Comparison of ENCODE assay signal across 27 cellular contexts in genomic region chr11:102705626-102706025, GRCh38. TPM values are rescaled to one million over a fixed set of nuclear protein-coding genes. Genes with fewer than 3 reads are reported as not detected.
"Had no signal": no experiment of that assay in that cellular context is flagged by ENCODE, and none has a peak within 500 bp of the region (broad histone marks: within the 10 kb centered on the region; RNA-seq: fewer than 3 reads in every experiment).

Gene MMP27, minus strand, starts transcription at chr11:102705769. Its CDS starts 55 bp downstream, at chr11:102705714.

- H3K36me3 ChIP-seq: gastrocnemius medialis, left ventricle myocardium inferior, thyroid gland, upper lobe of right lung had no signal

- H3K4me1 Mint-ChIP-seq: activated CD4-positive, alpha-beta T cell treated with anti-CD3 and anti-CD28 coated beads for 36 hours; central memory CD8-positive, alpha-beta T cell; stimulated activated effector memory CD8-positive, alpha-beta T cell treated with anti-CD3 and anti-CD28 coated beads, Interleukin-12 subunit alpha, Interleukin-12 subunit beta, amount 100 ng/mL, for 72 hours; WTC11 had no signal

- ATAC-seq: activated CD4-positive, alpha-beta T cell treated with anti-CD3 and anti-CD28 coated beads for 36 hours; activated T-cell treated with anti-CD3 and anti-CD28 coated beads, Interleukin-2, amount 50 U/mL, for 4 hours; gastrocnemius medialis; natural killer cell treated with Interleukin-12 subunit alpha and Interleukin-12 subunit beta and Interleukin-15 and Interleukin-18, amount 100 ng/mL, for 72 hours; right cardiac atrium; upper lobe of right lung; WTC11 had no signal

- H3K79me2 ChIP-seq: parathyroid adenoma had no signal

- DNase-seq: activated CD4-positive, alpha-beta T cell treated with anti-CD3 and anti-CD28 coated beads for 36 hours; activated CD4-positive, alpha-beta T cell treated with anti-CD3 and anti-CD28 coated beads, Interleukin-2, amount 50 U/mL, for 4 hours; activated CD8-positive, alpha-beta memory T cell treated with anti-CD3 and anti-CD28 coated beads, Interleukin-2, amount 50 U/mL, for 48 hours; activated naive CD4-positive, alpha-beta T cell; activated T-cell treated with anti-CD3 and anti-CD28 coated beads, Interleukin-2, amount 50 U/mL, for 4 hours; dorsolateral prefrontal cortex; gastrocnemius medialis; head of caudate nucleus; hypothalamus; left ventricle myocardium inferior; right cardiac atrium; stimulated activated CD4-positive, alpha-beta T cell treated with anti-CD3 and anti-CD28 coated beads, Interleukin-1b, Interleukin-23, amount 100 ng/mL, for 48 hours; T-helper 9 cell; thyroid gland; upper lobe of right lung had no signal

- H3K9me3 ChIP-seq: gastrocnemius medialis, left ventricle myocardium inferior, thyroid gland, upper lobe of right lung had no signal

- H2AFZ ChIP-seq: parathyroid adenoma had no signal

- H3K27me3 ChIP-seq: gastrocnemius medialis, thyroid gland, upper lobe of right lung had no signal

- H3K27ac ChIP-seq: dorsolateral prefrontal cortex, gastrocnemius medialis, left ventricle myocardium inferior, parathyroid adenoma, thyroid gland, upper lobe of right lung had no signal

- H3K4me3 ChIP-seq: dorsolateral prefrontal cortex, left ventricle myocardium inferior, thyroid gland, upper lobe of right lung had no signal

- H3K4me1 ChIP-seq: gastrocnemius medialis, left ventricle myocardium inferior, parathyroid adenoma, thyroid gland, upper lobe of right lung had no signal

- H3K9ac ChIP-seq: parathyroid adenoma had no signal

- H3K27ac Mint-ChIP-seq: activated CD4-positive, alpha-beta T cell treated with anti-CD3 and anti-CD28 coated beads for 36 hours; activated naive CD8-positive, alpha-beta T cell; activated T-helper 2 cell treated with anti-CD3 and anti-CD28 coated beads, Interferon-gamma antibody, Interleukin-2, Interleukin-4, amounts not matched to agents 10 μg/mL and 5 μg/mL and 100 μg/mL, durations not matched to agents 14 hours and 24 hours and 36 hours; natural killer cell treated with Interleukin-12 subunit alpha and Interleukin-12 subunit beta and Interleukin-15 and Interleukin-18, amount 100 ng/mL, for 72 hours; stimulated activated effector memory CD8-positive, alpha-beta T cell treated with anti-CD3 and anti-CD28 coated beads, Interleukin-12 subunit alpha, Interleukin-12 subunit beta, amount 100 ng/mL, for 72 hours; WTC11 had no signal

- H3K9me3 Mint-ChIP-seq: activated T-cell treated with anti-CD3 and anti-CD28 coated beads, Interleukin-2, amount 50 U/mL, for 4 hours; activated T-helper 2 cell treated with anti-CD3 and anti-CD28 coated beads, Interferon-gamma antibody, Interleukin-2, Interleukin-4, amounts not matched to agents 10 μg/mL and 5 μg/mL and 100 μg/mL, durations not matched to agents 14 hours and 24 hours and 36 hours; central memory CD8-positive, alpha-beta T cell; natural killer cell treated with Interleukin-12 subunit alpha and Interleukin-12 subunit beta and Interleukin-15 and Interleukin-18, amount 100 ng/mL, for 72 hours; stimulated activated effector memory CD8-positive, alpha-beta T cell treated with anti-CD3 and anti-CD28 coated beads, Interleukin-12 subunit alpha, Interleukin-12 subunit beta, amount 100 ng/mL, for 72 hours; WTC11 had no signal

- H3K4me3 Mint-ChIP-seq: activated CD4-positive, alpha-beta T cell treated with anti-CD3 and anti-CD28 coated beads for 36 hours; activated naive CD8-positive, alpha-beta T cell; activated T-cell treated with anti-CD3 and anti-CD28 coated beads, Interleukin-2, amount 50 U/mL, for 4 hours; central memory CD8-positive, alpha-beta T cell; natural killer cell treated with Interleukin-12 subunit alpha and Interleukin-12 subunit beta and Interleukin-15 and Interleukin-18, amount 100 ng/mL, for 72 hours; stimulated activated effector memory CD8-positive, alpha-beta T cell treated with anti-CD3 and anti-CD28 coated beads, Interleukin-12 subunit alpha, Interleukin-12 subunit beta, amount 100 ng/mL, for 72 hours; WTC11 had no signal

RNA-seq across cellular contexts. Expression of gene MMP27, which starts in this region (rescaled TPM):
- total RNA-seq: activated CD4-positive, alpha-beta T cell treated with anti-CD3 and anti-CD28 coated beads for 36 hours; activated CD8-positive, alpha-beta memory T cell treated with anti-CD3 and anti-CD28 coated beads for 36 hours; activated T-cell treated with anti-CD3 and anti-CD28 coated beads, Interleukin-2, amount 50 U/mL, for 4 hours; activated T-helper 2 cell treated with anti-CD3 and anti-CD28 coated beads, Interferon-gamma antibody, Interleukin-2, Interleukin-4, amounts not matched to agents 10 μg/mL and 5 μg/mL and 100 μg/mL, durations not matched to agents 14 hours and 24 hours and 36 hours; astrocyte; dorsolateral prefrontal cortex; gastrocnemius medialis; left ventricle myocardium inferior; lung microvascular endothelial cell; natural killer cell treated with Interleukin-12 subunit alpha and Interleukin-12 subunit beta and Interleukin-15 and Interleukin-18, amount 100 ng/mL, for 72 hours; pulmonary artery endothelial cell; right cardiac atrium; T-helper 1 cell treated with Interleukin-12 subunit alpha and Interleukin-12 subunit beta and Interleukin-4 antibody, amounts not matched to agents 30 ng/mL and 1 ng/mL, for 36 hours; upper lobe of right lung; WTC11 had no signal
- polyA plus RNA-seq: right cardiac atrium had no signal
